In the genomic region with DNA sequence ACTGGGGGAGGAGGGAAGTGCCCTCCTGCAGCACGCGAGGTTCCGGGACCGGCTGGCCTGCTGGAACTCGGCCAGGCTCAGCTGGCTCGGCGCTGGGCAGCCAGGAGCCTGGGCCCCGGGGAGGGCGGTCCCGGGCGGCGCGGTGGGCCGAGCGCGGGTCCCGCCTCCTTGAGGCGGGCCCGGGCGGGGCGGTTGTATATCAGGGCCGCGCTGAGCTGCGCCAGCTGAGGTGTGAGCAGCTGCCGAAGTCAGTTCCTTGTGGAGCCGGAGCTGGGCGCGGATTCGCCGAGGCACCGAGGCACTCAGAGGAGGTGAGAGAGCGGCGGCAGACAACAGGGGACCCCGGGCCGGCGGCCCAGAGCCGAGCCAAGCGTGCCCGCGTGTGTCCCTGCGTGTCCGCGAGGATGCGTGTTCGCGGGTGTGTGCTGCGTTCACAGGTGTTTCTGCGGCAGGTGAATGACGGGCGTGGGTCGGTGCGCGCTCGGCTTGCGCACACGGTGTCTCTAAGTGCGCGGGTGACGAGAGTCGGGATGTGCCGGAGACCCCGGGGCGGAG, we compare ENCODE assay signal across 1 cellular context.
TF ChIP-seq lines count a peak whose summit lies in the region.

TSS of gene CDKN1A (plus strand) at position 227 of the 555 bp plus-strand sequence. CDS start 5,388 bp downstream, outside the sequence.

TF ChIP-seq in H1, 55 proteins besides CTCF, POLR2A, EP300 and RAD21:
- TF ChIP-seq E2F6 (IDR thresholded peaks at IDR 0.05) (peak; percentile 46), RXRA (IDR thresholded peaks at IDR 0.05; ENCODE audit: insufficient read depth, low read depth, low read length) (no peak), SIX5 (IDR thresholded peaks at IDR 0.05; ENCODE audit: low read depth, low read length) (no peak), BRCA1 (IDR thresholded peaks at IDR 0.05; ENCODE audit: low read depth, low read length) (no peak), SRF (IDR thresholded peaks at IDR 0.05; ENCODE audit: low read depth, low read length) (no peak), ZNF274 (IDR thresholded peaks at IDR 0.05; ENCODE audit: borderline replicate concordance, extremely low read depth, low read length) (no peak), SP4 (IDR thresholded peaks at IDR 0.05; ENCODE audit: low read length) (no peak), CEBPB (IDR thresholded peaks at IDR 0.05; ENCODE audit: low read depth, low read length) (no peak), TAF1 (IDR thresholded peaks at IDR 0.05; ENCODE audit: low read depth, low read length) (peak; percentile 82), KDM4A (IDR thresholded peaks at IDR 0.05; ENCODE audit: low read depth, low read length, severe bottlenecking) (peak; percentile 31), MAFK (IDR thresholded peaks at IDR 0.05; ENCODE audit: low read depth, low read length) (no peak), CHD2 (IDR thresholded peaks at IDR 0.05; ENCODE audit: low read length) (no peak), SAP30 (IDR thresholded peaks at IDR 0.05; ENCODE audit: insufficient read depth, insufficient replicate concordance, low read length) (no peak), YY1 (IDR thresholded peaks at IDR 0.05; ENCODE audit: low read depth, low read length) (no peak), CBX5 (IDR thresholded peaks at IDR 0.05; ENCODE audit: low read depth, low read length) (no peak), HDAC2 (IDR thresholded peaks at IDR 0.05; ENCODE audit: borderline replicate concordance in 1 of 2, low read depth in 2 of 2, low read length in 2 of 2) (peak in 1 of 2 experiments; percentile 58; a peak in 2 of 4 replicates), CREB1 (IDR thresholded peaks at IDR 0.05) (no peak), CHD7 (IDR thresholded peaks at IDR 0.05; ENCODE audit: insufficient replicate concordance, low read length) (no peak), GTF2F1 (IDR thresholded peaks at IDR 0.05; ENCODE audit: borderline replicate concordance, low read depth, low read length) (no peak), EZH2 (IDR thresholded peaks at IDR 0.05; ENCODE audit: low read depth, low read length, severe bottlenecking) (no peak), SIRT6 (IDR thresholded peaks at IDR 0.05; ENCODE audit: low read length) (no peak), SP2 (IDR thresholded peaks at IDR 0.05; ENCODE audit: low read length) (no peak), GABPA (IDR thresholded peaks at IDR 0.05; ENCODE audit: borderline replicate concordance, insufficient read depth, low read length) (no peak), PHF8 (conservative IDR thresholded peaks at IDR 0.05; ENCODE audit: low read depth, low read length) (0 out of 2 replicates have a peak, but pooled peaks have one; percentile 16), TBP (IDR thresholded peaks at IDR 0.05; ENCODE audit: low read depth, low read length) (peak; percentile 89; the same call in 1 of the 2 replicates), ASH2L (IDR thresholded peaks at IDR 0.05; ENCODE audit: low read length) (peak; percentile 71), SP1 (IDR thresholded peaks at IDR 0.05; ENCODE audit: low read depth, low read length) (no peak; the same call in 1 of the 2 replicates), BCL11A (IDR thresholded peaks at IDR 0.05; ENCODE audit: low read depth in 2 of 2, low read length in 2 of 2) (no peak), BACH1 (IDR thresholded peaks at IDR 0.05; ENCODE audit: low read length) (peak; percentile 92), NRF1 (IDR thresholded peaks at IDR 0.05; ENCODE audit: low read depth, low read length) (peak; percentile 12; the same call in 1 of the 2 replicates), SUZ12 (IDR thresholded peaks at IDR 0.05; ENCODE audit: low read length) (peak; percentile 30; the same call in 1 of the 2 replicates), POU5F1 (IDR thresholded peaks at IDR 0.05; ENCODE audit: low read depth, low read length) (no peak), RNF2 (IDR thresholded peaks at IDR 0.05; ENCODE audit: borderline replicate concordance, low read depth, low read length, missing control alignments, poor library complexity, severe bottlenecking) (no peak), KDM1A (IDR thresholded peaks at IDR 0.05; ENCODE audit: borderline replicate concordance, low read length) (no peak), NANOG (IDR thresholded peaks at IDR 0.05; ENCODE audit: insufficient read depth, low read depth, low read length, poor library complexity, severe bottlenecking) (no peak), RBBP5 (IDR thresholded peaks at IDR 0.05; ENCODE audit: borderline replicate concordance, low read depth, low read length) (peak; percentile 66; the same call in 1 of the 2 replicates)
- TF ChIP-seq, protein P1, sequence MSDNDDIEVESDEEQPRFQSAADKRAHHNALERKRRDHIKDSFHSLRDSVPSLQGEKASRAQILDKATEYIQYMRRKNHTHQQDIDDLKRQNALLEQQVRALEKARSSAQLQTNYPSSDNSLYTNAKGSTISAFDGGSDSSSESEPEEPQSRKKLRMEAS (IDR thresholded peaks at IDR 0.05) = peak; percentile 66
- TF ChIP-seq, protein P2, sequence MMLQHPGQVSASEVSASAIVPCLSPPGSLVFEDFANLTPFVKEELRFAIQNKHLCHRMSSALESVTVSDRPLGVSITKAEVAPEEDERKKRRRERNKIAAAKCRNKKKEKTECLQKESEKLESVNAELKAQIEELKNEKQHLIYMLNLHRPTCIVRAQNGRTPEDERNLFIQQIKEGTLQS (IDR thresholded peaks at IDR 0.05; ENCODE audit: insufficient read depth, low read depth, low read length) = no peak
- TF ChIP-seq, protein P3, sequence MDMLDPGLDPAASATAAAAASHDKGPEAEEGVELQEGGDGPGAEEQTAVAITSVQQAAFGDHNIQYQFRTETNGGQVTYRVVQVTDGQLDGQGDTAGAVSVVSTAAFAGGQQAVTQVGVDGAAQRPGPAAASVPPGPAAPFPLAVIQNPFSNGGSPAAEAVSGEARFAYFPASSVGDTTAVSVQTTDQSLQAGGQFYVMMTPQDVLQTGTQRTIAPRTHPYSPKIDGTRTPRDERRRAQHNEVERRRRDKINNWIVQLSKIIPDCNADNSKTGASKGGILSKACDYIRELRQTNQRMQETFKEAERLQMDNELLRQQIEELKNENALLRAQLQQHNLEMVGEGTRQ (IDR thresholded peaks at IDR 0.05; ENCODE audit: low read length) = no peak
